Comparison of ENCODE assay signal across 18 cellular contexts in genomic region chr7:24304494-24305095, GRCh38. TPM values are rescaled to one million over a fixed set of nuclear protein-coding genes. Genes with fewer than 3 reads are reported as not detected.
A peak's percentile ranks its signal among the peaks of the same experiment; 100 is the strongest.
DNase-seq lines count a peak whose midpoint lies in the region; ATAC-seq lines count a peak whose summit lies in the region.
"Had no signal": no experiment of that assay in that cellular context is flagged by ENCODE, and none has a peak within 500 bp of the region (broad histone marks: within the 10 kb centered on the region; RNA-seq: fewer than 3 reads in every experiment).

No MANE protein-coding gene starts in this region.

- H2AK5ac ChIP-seq in mesendoderm (ENCODE audit: low read length): no peak overlapping the region

- H3K79me1 ChIP-seq in mesendoderm (ENCODE audit: low read length): no peaks in the 10 kb centered on the region

- no peak overlapping the region for H3K4me2 ChIP-seq in mesendoderm (ENCODE audit: low read length)

- H4K5ac ChIP-seq in mesendoderm (ENCODE audit: low read length): no peak overlapping the region

- H3K79me2 ChIP-seq in mesendoderm (ENCODE audit: control insufficient read depth, insufficient read depth, low read length): no peaks in the 10 kb centered on the region

- H3K27ac ChIP-seq in SJCRH30 (no peak overlapping the region), mesendoderm (ENCODE audit: low read depth, low read length) (no peak overlapping the region)
- H3K27ac ChIP-seq: 22Rv1, SK-N-MC had no signal

- no CpG with 5 or more reads among the region's 5 CpGs for WGBS in mesendoderm (ENCODE audit: extremely low coverage, insufficient coverage, low lambda C conversion rate)

- H3K4ac ChIP-seq in mesendoderm (ENCODE audit: low read depth, low read length): no peak overlapping the region

- H3K27me3 ChIP-seq in SJCRH30 (no peaks in the 10 kb centered on the region), mesendoderm (ENCODE audit: insufficient read depth, low read length, poor library complexity) (no peaks in the 10 kb centered on the region)

- no peaks in the 10 kb centered on the region for H3K9me3 ChIP-seq in SJCRH30 (replicated peaks)

- H3K23ac ChIP-seq in mesendoderm (ENCODE audit: low read length): no peak overlapping the region

- H2BK5ac ChIP-seq in mesendoderm (ENCODE audit: low read length): no peak overlapping the region

- no peak overlapping the region for H2BK120ac ChIP-seq in mesendoderm (ENCODE audit: low read depth, low read length)

- no peak overlapping the region for H3K4me3 ChIP-seq in SJCRH30
- H3K4me3 ChIP-seq in mesendoderm (ENCODE audit: low read length): no peak overlapping the region
- H3K4me3 ChIP-seq: SK-N-MC had no signal

- H3K9ac ChIP-seq in mesendoderm (ENCODE audit: low read length): no peak overlapping the region

- H3K56ac ChIP-seq in mesendoderm (ENCODE audit: low read length): no peak overlapping the region

- H3K36me3 ChIP-seq in SJCRH30: no peaks in the 10 kb centered on the region
- H3K36me3 ChIP-seq in mesendoderm (ENCODE audit: control insufficient read depth, insufficient read depth, low read length): no peaks in the 10 kb centered on the region

- no peak overlapping the region for H3K18ac ChIP-seq in mesendoderm (ENCODE audit: low read length)

- DNase-seq in DMS153 (lab: John Stamatoyannopoulos, UW) (peak; percentile 22), DMS153 treated with DMSO at 0.1 percent for 48 hours (lab: John Stamatoyannopoulos, UW; ENCODE audit: unreplicated experiment) (no peak), NCI-H187 treated with DMSO at 0.1 percent for 48 hours (lab: John Stamatoyannopoulos, UW) (peak; percentile 32), SJCRH30 (peak; percentile 67 to 77), mesendoderm (peak; percentile 75), UCSD-AML1 (lab: John Stamatoyannopoulos, UW; ENCODE audit: unreplicated experiment) (no peak), HK-2 (ENCODE audit: unreplicated experiment) (no peak)
- DNase-seq: EL, H7, NCI-H1105 treated with DMSO at 0.1 percent for 48 hours, NCI-H2081 treated with DMSO at 0.1 percent for 48 hours, NCI-H774 had no signal

- H4K8ac ChIP-seq in mesendoderm (ENCODE audit: low read depth, low read length): no peak overlapping the region

- H3K4me1 ChIP-seq in SJCRH30: peaks cover 15% of the 10 kb centered on the region
- H3K4me1 ChIP-seq in mesendoderm (ENCODE audit: control insufficient read depth, low read depth, low read length): no peaks in the 10 kb centered on the region

- H2BK15ac ChIP-seq in mesendoderm (replicated peaks; ENCODE audit: low read depth): no peak overlapping the region

- ATAC-seq in HG03460 (IDR thresholded peaks at IDR 0.05; ENCODE audit: unreplicated experiment): no peak

RNA-seq across cellular contexts. Expression of gene NPY, which starts 20.6 kb away (rescaled TPM):
- total RNA-seq in SJCRH30 (2014; rRNA removed; shearing (Covaris generic)): 1.8 and 2.3 TPM in 2 replicates
- 14.1 TPM for polyA plus RNA-seq in mesendoderm (2013, experiment 1 of 2)
- polyA plus RNA-seq in mesendoderm (2013, experiment 2 of 2): 14.2 TPM
- total RNA-seq: H7, HT1080, NCI-H460 had no signal
- polyA plus RNA-seq: BJ had no signal

Comparison
In these comparisons a context has a peak if more than half of its experiments do, and no peak if none do; other contexts are left out.
1. DNase-seq: peak in DMS153 (single experiment), NCI-H187 treated with DMSO at 0.1 percent for 48 hours (single experiment), SJCRH30 (2 of 2) and mesendoderm (single experiment); none in DMS153 treated with DMSO at 0.1 percent for 48 hours (single experiment), UCSD-AML1 (single experiment) and HK-2 (single experiment).